8 cellular contexts compared by ENCODE assay signal in genomic region chr1:153588033-153588432, GRCh38. TPM values are rescaled to one million over a fixed set of nuclear protein-coding genes. Genes with fewer than 3 reads are reported as not detected.
"Had no signal": no experiment of that assay in that cellular context is flagged by ENCODE, and none has a peak within 500 bp of the region (broad histone marks: within the 10 kb centered on the region; RNA-seq: fewer than 3 reads in every experiment).

No MANE protein-coding gene starts in this region.

RNA-seq across cellular contexts. Expression of gene S100A2, which starts 22.4 kb away (rescaled TPM):
- total RNA-seq: neural crest cell, right atrium auricular region, right lobe of liver, temporal lobe had no signal
- polyA plus RNA-seq: naive thymus-derived CD4-positive, alpha-beta T cell had no signal

RNA-seq across cellular contexts. Expression of gene S100A16, which starts 24.9 kb away (rescaled TPM):
- total RNA-seq: naive thymus-derived CD4-positive, alpha-beta T cell; natural killer cell treated with Interleukin-12 subunit alpha and Interleukin-12 subunit beta and Interleukin-15 and Interleukin-18, amount 100 ng/mL, for 72 hours had no signal
- polyA plus RNA-seq: naive thymus-derived CD4-positive, alpha-beta T cell had no signal

RNA-seq across cellular contexts. Expression of gene S100A14, which starts 28.1 kb away (rescaled TPM):
- total RNA-seq: myocyte; naive thymus-derived CD4-positive, alpha-beta T cell; natural killer cell treated with Interleukin-12 subunit alpha and Interleukin-12 subunit beta and Interleukin-15 and Interleukin-18, amount 100 ng/mL, for 72 hours; neural crest cell had no signal
- polyA plus RNA-seq: naive thymus-derived CD4-positive, alpha-beta T cell had no signal

RNA-seq across cellular contexts. Expression of gene S100A3, which starts 39.0 kb away (rescaled TPM):
- total RNA-seq: left lobe of liver; naive thymus-derived CD4-positive, alpha-beta T cell; natural killer cell treated with Interleukin-12 subunit alpha and Interleukin-12 subunit beta and Interleukin-15 and Interleukin-18, amount 100 ng/mL, for 72 hours; neural crest cell; temporal lobe had no signal
- polyA plus RNA-seq: naive thymus-derived CD4-positive, alpha-beta T cell had no signal
